Comparison of ENCODE assay signal across 24 cellular contexts in the genomic region with DNA sequence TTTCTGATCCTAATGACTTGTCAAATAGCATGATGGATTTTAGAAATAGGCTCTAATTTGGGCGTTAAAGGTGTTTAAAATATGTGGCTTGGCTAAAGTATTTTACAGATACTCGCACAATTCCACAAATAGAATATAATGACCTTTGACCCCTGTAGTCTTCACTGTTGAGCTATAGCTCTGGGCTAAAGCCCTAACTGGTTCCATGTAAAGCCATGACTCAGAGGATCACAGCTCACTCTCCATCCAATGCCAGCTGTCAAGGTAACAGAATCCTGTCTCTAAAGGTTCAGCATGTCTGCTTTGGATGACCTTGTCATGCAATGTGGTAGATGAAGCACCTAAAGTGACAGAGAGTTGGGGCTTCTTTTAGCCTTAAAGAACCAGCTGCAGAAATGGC. TPM values are rescaled to one million over a fixed set of nuclear protein-coding genes. Genes with fewer than 3 reads are reported as not detected.
DNase-seq lines count a peak whose midpoint lies in the region; ATAC-seq, FAIRE-seq and TF ChIP-seq lines count a peak whose summit lies in the region.
"Had no signal": no experiment of that assay in that cellular context is flagged by ENCODE, and none has a peak within 500 bp of the region (broad histone marks: within the 10 kb centered on the region; RNA-seq: fewer than 3 reads in every experiment).

No MANE protein-coding gene starts in this region.

- ATAC-seq in HepG2 (peak; percentile 74), right lobe of liver (no peak), GM12878 (no peak), mucosa of descending colon (peak; percentile 42), HG03025 (IDR thresholded peaks at IDR 0.05; ENCODE audit: low FRiP score, unreplicated experiment) (no peak)
- ATAC-seq: A549 had no signal

- FAIRE-seq in HepG2 (lab: Jason Lieb, UNC) = no peak
- no peak for FAIRE-seq in GM12878 (lab: Jason Lieb, UNC)
- FAIRE-seq: A549, HTR-8/SVneo, RCC 7860 had no signal

- BruUV-seq in HepG2 (replicated peaks; lab: Mats Ljungman, UMichigan) = no TSS peak
- BruUV-seq in GM12878 (replicated peaks; lab: Mats Ljungman, UMichigan) = no TSS peak
- BruUV-seq in Calu3 (replicated peaks; lab: Mats Ljungman, UMichigan) = no TSS peak

- H2AFZ ChIP-seq in HepG2 (ENCODE audit: low read length) = no peak overlapping the region
- H2AFZ ChIP-seq in GM12878 (ENCODE audit: control insufficient read depth, low read depth, low read length) = no peak overlapping the region

- no peaks in the 10 kb centered on the region for H3K36me3 Mint-ChIP-seq in Calu3 (ENCODE audit: insufficient read depth, unreplicated experiment)
- H3K36me3 Mint-ChIP-seq: CD14-positive monocyte had no signal

- POLR2A ChIA-PET in HepG2 (lab: Yijun Ruan, JAX) (no interaction called here), GM12878 (lab: Charles Lee) (interaction anchor here (0.5 to 1.2 kb wide), 3 partner anchors 9 to 1125 kb away, joined by 3 to 7 read pairs (median 4); no protein-coding TSS in a partner anchor)

- H3K9ac ChIP-seq in HepG2 (ENCODE audit: insufficient read depth, low read depth, low read length) (no peak overlapping the region), GM12878 (ENCODE audit: control insufficient read depth, insufficient read depth, low read length) (no peak overlapping the region)

- H3K27me3 ChIP-seq in HepG2 (ENCODE audit: control insufficient read depth in 1 of 2, insufficient read depth in 2 of 2, low read length in 2 of 2) = no peaks in the 10 kb centered on the region
- H3K27me3 ChIP-seq in right lobe of liver = no peaks in the 10 kb centered on the region
- H3K27me3 ChIP-seq in GM12878 (replicated peaks in 1 of 2; ENCODE audit: control insufficient read depth in 2 of 2, insufficient read depth in 2 of 2, low read length in 1 of 2) = no peaks in the 10 kb centered on the region; a peak in 1 of 4 replicates
- H3K27me3 ChIP-seq: MG63 had no signal

- no peaks in the 10 kb centered on the region for H4K20me1 ChIP-seq in HepG2 (ENCODE audit: insufficient read depth, low read length)
- no peaks in the 10 kb centered on the region for H4K20me1 ChIP-seq in GM12878 (ENCODE audit: control insufficient read depth, insufficient read depth)

- no peak for TF ChIP-seq POLR2A in HepG2 (IDR thresholded peaks at IDR 0.05; ENCODE audit: insufficient read depth in 1 of 2, low read depth in 2 of 2, low read length in 2 of 2)
- no peak for TF ChIP-seq POLR2A in right lobe of liver (IDR thresholded peaks at IDR 0.05)
- no peak for TF ChIP-seq POLR2A in GM12878 (IDR thresholded peaks at IDR 0.05; ENCODE audit: low read depth, low read length)

- H3K36me3 ChIP-seq in HepG2 (replicated peaks in 1 of 2; ENCODE audit: control insufficient read depth in 1 of 2, insufficient read depth in 2 of 2, low read length in 2 of 2) (no peaks in the 10 kb centered on the region), right lobe of liver (no peaks in the 10 kb centered on the region), GM12878 (ENCODE audit: control insufficient read depth in 2 of 2, insufficient read depth in 2 of 2, low read length in 1 of 2) (no peaks in the 10 kb centered on the region), mucosa of descending colon (ENCODE audit: low read depth) (no peaks in the 10 kb centered on the region)
- H3K36me3 ChIP-seq: MG63 had no signal

- 17% methylated on average over 2 of the region's 2 CpGs for WGBS in HepG2 (ENCODE audit: low lambda C conversion rate)
- WGBS in right lobe of liver (ENCODE audit: insufficient coverage, low coverage, low lambda C conversion rate, missing lambda C conversion rate) = 80% methylated on average over 2 of the region's 2 CpGs
- WGBS in GM12878 (ENCODE audit: insufficient coverage, insufficient replicate concordance, low lambda C conversion rate, missing lambda C conversion rate) = 68% methylated on average over 2 of the region's 2 CpGs

- CTCF ChIA-PET in HepG2 (lab: Yijun Ruan, JAX; ENCODE audit: low intra/inter-chr PET ratio, low total read pairs) = no interaction called here
- CTCF ChIA-PET in GM12878 (lab: Yijun Ruan, JAX) = interaction anchor here (0.6 to 5.6 kb wide), 8 partner anchors 9 to 703 kb away, joined by 3 to 23 read pairs (median 6); a partner anchor contains a TSS
- CTCF ChIA-PET in Calu3 (lab: Charles Lee) = interaction anchor here (0.7 kb wide), 3 partner anchors 42 to 580 kb away, joined by 3 to 7 read pairs (median 4); a partner anchor contains a TSS

- DNase-seq in HepG2 (ENCODE audit: low spot score) (no peak), right lobe of liver (no peak), GM12878 (ENCODE audit: low read depth, low spot score) (no peak), mucosa of descending colon (no peak), Calu3 (no peak)
- DNase-seq in activated naive CD4-positive, alpha-beta T cell treated with anti-CD3 and anti-CD28 coated beads, Interleukin-2, amount 50 U/mL, for 16 hours = no peak
- DNase-seq: GOT3, HCEC 1CT, IMR-90, MG63, NCI-H1436, NCI-H1930, NCI-H345, NCI-H526, OCI-M1, Right ventricle myocardium superior had no signal

- RAD21 ChIA-PET in GM12878 (lab: Charles Lee; ENCODE audit: unreplicated experiment) = interaction anchor here (0.9 to 1.4 kb wide), 3 partner anchors 19 to 671 kb away, joined by 3 to 6 read pairs (median 3); no protein-coding TSS in a partner anchor

- no peaks in the 10 kb centered on the region for H3K9me3 ChIP-seq in HepG2 (ENCODE audit: low read length)
- H3K9me3 ChIP-seq in right lobe of liver = no peaks in the 10 kb centered on the region
- H3K9me3 ChIP-seq in GM12878 (replicated peaks; ENCODE audit: control insufficient read depth, insufficient read depth, low read length) = peaks cover 2% of the 10 kb centered on the region; the same call in 1 of the 3 replicates
- no peaks in the 10 kb centered on the region for H3K9me3 ChIP-seq in mucosa of descending colon
- H3K9me3 ChIP-seq: A549, MG63 had no signal

- TF ChIP-seq EP300 in HepG2 (IDR thresholded peaks at IDR 0.05; ENCODE audit: low read depth in 2 of 2, low read length in 2 of 2) (no peak), HepG2 (CRISPR knock-in tag; IDR thresholded peaks at IDR 0.05; ENCODE audit: borderline replicate concordance) (no peak), GM12878 (IDR thresholded peaks at IDR 0.05; ENCODE audit: borderline replicate concordance in 1 of 2, control insufficient read depth in 1 of 2, low read depth in 2 of 2, low read length in 2 of 2) (no peak)

- H3K4me1 ChIP-seq in HepG2 (ENCODE audit: insufficient read depth, low read length) (peaks cover 14% of the 10 kb centered on the region), right lobe of liver (no peaks in the 10 kb centered on the region), GM12878 (ENCODE audit: control insufficient read depth, insufficient read depth, low read length) (peaks cover 6% of the 10 kb centered on the region; the same call in 1 of the 2 replicates), mucosa of descending colon (ENCODE audit: low read depth) (no peaks in the 10 kb centered on the region)
- H3K4me1 ChIP-seq: A549 had no signal

- in situ Hi-C loops in HepG2 (cut with HindIII; ENCODE audit: extremely low pct_ligation_motif_present, low pct_unique_long_range_greater_than_20kb) (no loop called here), GM12878 (cut with MboI) (no loop called here)

- no peak for TF ChIP-seq RAD21 in HepG2 (CRISPR knock-in tag; IDR thresholded peaks at IDR 0.05)
- TF ChIP-seq RAD21 in GM12878 (IDR thresholded peaks at IDR 0.05; ENCODE audit: insufficient read depth, low read depth, low read length) = no peak

- no peaks in the 10 kb centered on the region for H3K27me3 Mint-ChIP-seq in Calu3 (ENCODE audit: unreplicated experiment)
- H3K27me3 Mint-ChIP-seq: B cell had no signal

- H3K4me1 Mint-ChIP-seq in Calu3 (ENCODE audit: low read depth, unreplicated experiment) = peaks cover 13% of the 10 kb centered on the region

- H3K4me3 ChIP-seq in HepG2 (replicated peaks in 1 of 3; ENCODE audit: insufficient read depth in 1 of 3, low read depth in 2 of 3, low read length in 3 of 3) (no peak overlapping the region), right lobe of liver (no peak overlapping the region), GM12878 (no peak overlapping the region), mucosa of descending colon (no peak overlapping the region)
- H3K4me3 ChIP-seq: A549, MG63 had no signal

- SMC1A ChIA-PET in GM12878 (lab: Charles Lee; ENCODE audit: uncharacterized antibody, unreplicated experiment) = interaction anchor here (0.8 to 5.2 kb wide), 5 partner anchors 9 to 607 kb away, joined by 3 to 23 read pairs (median 3); no protein-coding TSS in a partner anchor

- H3K4me3 Mint-ChIP-seq in Calu3 (ENCODE audit: low read depth, unreplicated experiment) = no peak overlapping the region
- H3K4me3 Mint-ChIP-seq: B cell; CD14-positive monocyte; T-helper 1 cell treated with Interleukin-12 subunit alpha and Interleukin-12 subunit beta and Interleukin-4 antibody, amounts not matched to agents 30 μg/mL and 1 μg/mL, for 36 hours had no signal

- intact Hi-C loops in HepG2 (cut with micrococcal nuclease; ENCODE audit: unreplicated experiment) (no loop called here), right lobe of liver (cut with DNase I) (no loop called here), GM12878 (cut with micrococcal nuclease; ENCODE audit: unreplicated experiment) (no loop called here), mucosa of descending colon (cut with DNase I, micrococcal nuclease) (no loop called here), Calu3 (cut with micrococcal nuclease; ENCODE audit: unreplicated experiment) (no loop called here)

- no peak for TF ChIP-seq CTCF in HepG2 (CRISPR knock-in tag; IDR thresholded peaks at IDR 0.05)
- TF ChIP-seq CTCF in right lobe of liver (IDR thresholded peaks at IDR 0.05) = no peak
- TF ChIP-seq CTCF in GM12878 (IDR thresholded peaks at IDR 0.05 in 2 of 3, conservative IDR thresholded peaks at IDR 0.05 in 1 of 3; ENCODE audit: control insufficient read depth in 2 of 3, extremely low read depth in 1 of 3, insufficient read depth in 1 of 3, low read depth in 3 of 3, low read length in 3 of 3) = no peak
- no peak for TF ChIP-seq CTCF in mucosa of descending colon (IDR thresholded peaks at IDR 0.05)
- TF ChIP-seq CTCF in Calu3 (IDR thresholded peaks at IDR 0.05; ENCODE audit: unreplicated experiment) = no peak

- no peaks in the 10 kb centered on the region for H3K79me2 ChIP-seq in HepG2 (ENCODE audit: insufficient read depth, low read length)
- H3K79me2 ChIP-seq in GM12878 (ENCODE audit: control insufficient read depth, insufficient read depth, low read length) = no peaks in the 10 kb centered on the region

- no peaks in the 10 kb centered on the region for H3K9me3 Mint-ChIP-seq in Calu3 (ENCODE audit: low read depth, unreplicated experiment)
- H3K9me3 Mint-ChIP-seq: T-helper 1 cell treated with Interleukin-12 subunit alpha and Interleukin-12 subunit beta and Interleukin-4 antibody, amounts not matched to agents 30 μg/mL and 1 μg/mL, for 36 hours had no signal

- no peak overlapping the region for H3K4me2 ChIP-seq in HepG2 (ENCODE audit: low read depth, low read length)
- H3K4me2 ChIP-seq in GM12878 (ENCODE audit: control insufficient read depth, insufficient read depth) = no peak overlapping the region
- H3K4me2 ChIP-seq: A549 had no signal

- no peak overlapping the region for H3K27ac Mint-ChIP-seq in Calu3 (ENCODE audit: unreplicated experiment)
- H3K27ac Mint-ChIP-seq: B cell; T-helper 1 cell treated with Interleukin-12 subunit alpha and Interleukin-12 subunit beta and Interleukin-4 antibody, amounts not matched to agents 30 μg/mL and 1 μg/mL, for 36 hours had no signal

- H3K27ac ChIP-seq in HepG2 (ENCODE audit: extremely low read length, insufficient read depth, low read length) (no peak overlapping the region), right lobe of liver (no peak overlapping the region), GM12878 (ENCODE audit: control insufficient read depth, insufficient read depth) (no peak overlapping the region)
- H3K27ac ChIP-seq: A549 had no signal

RNA-seq across cellular contexts. Expression of a gene that starts 42.5 kb away (rescaled TPM):
- total RNA-seq in HepG2 (2016; rRNA removed; fragmentation: Illumina TruSeq; extraction: Trizol) (not detected in 2 replicates), right lobe of liver (under 1 TPM in 4 of 6 experiments, not detected in 2; 0.16 to 0.68 (median 0.39) TPM), GM12878 (2014; rRNA removed) (82.7 and 109 TPM in 2 replicates), GM12878 (2014; rRNA removed; fragmentation: Illumina TruSeq; extraction: Trizol) (107 and 109 TPM in 2 replicates), GM12878 (2021) (50.4 and 52.8 TPM in 2 replicates), mucosa of descending colon (under 1 TPM; 0.17 to 0.46 (median 0.25) TPM), Calu3 (2022) (not detected in 2 replicates)
- not detected in 2 replicates for total RNA-seq in HepG2 (2016; cell fraction: cytosol; rRNA removed; fragmentation: Illumina TruSeq; extraction: Trizol; ENCODE audit: low read depth)
- not detected in 2 replicates for total RNA-seq in HepG2 (2016; cell fraction: insoluble cytoplasmic fraction; rRNA removed; fragmentation: Illumina TruSeq; extraction: Trizol)
- not detected in 2 replicates for total RNA-seq in HepG2 (2016; cell fraction: membrane; rRNA removed; fragmentation: Illumina TruSeq; extraction: Trizol)
- not detected in 2 replicates for total RNA-seq in HepG2 (2016; cell fraction: nucleus; rRNA removed; fragmentation: Illumina TruSeq; extraction: Trizol)
- polyA plus RNA-seq in HepG2 (2011; rRNA removed) (not detected in 2 replicates), GM12878 (2011; rRNA removed) (149 and 243 TPM in 2 replicates), GM12878 (2014; fragmentation: Illumina TruSeq; extraction: Trizol) (118 and 166 TPM in 2 replicates), GM12878 (2014; fragmentation: Nextera tagmentation; extraction: Ambion mirVana) (10 to 100 TPM; 31.5 to 41.8 TPM), GM12878 (2014; rRNA removed) (65.8 and 79.3 TPM in 2 replicates), GM12878 (2016; fragmentation: Nextera tagmentation; extraction: Ambion mirVana) (10 to 100 TPM; 45.9 to 47.1 TPM)
- not detected in 2 replicates for polyA plus RNA-seq in HepG2 (2011; cell fraction: cytosol; rRNA removed)
- polyA plus RNA-seq in HepG2 (2011; cell fraction: nucleus; rRNA removed) = 0.03 TPM in 1 of 2 replicates, not detected in the other
- polyA plus RNA-seq in HepG2 (2012) = not detected in 2 replicates
- not detected in 2 replicates for polyA plus RNA-seq in HepG2 (2016; cell fraction: cytosol; fragmentation: Illumina TruSeq; extraction: Trizol; ENCODE audit: low read depth)
- not detected in 2 replicates for polyA plus RNA-seq in HepG2 (2016; cell fraction: insoluble cytoplasmic fraction; fragmentation: Illumina TruSeq; extraction: Trizol; ENCODE audit: low read depth)
- polyA plus RNA-seq in HepG2 (2016; cell fraction: membrane; fragmentation: Illumina TruSeq; extraction: Trizol; ENCODE audit: low read depth) = not detected in 2 replicates
- polyA plus RNA-seq in HepG2 (2016; cell fraction: nucleus; fragmentation: Illumina TruSeq; extraction: Trizol; ENCODE audit: insufficient read depth, low read depth) = not detected in 2 replicates
- not detected in 2 replicates for polyA minus RNA-seq in HepG2 (2011; rRNA and poly(A)+ RNA removed; ENCODE audit: low replicate concordance)
- not detected in 2 replicates for polyA minus RNA-seq in HepG2 (2011; cell fraction: cytosol; rRNA and poly(A)+ RNA removed)
- polyA minus RNA-seq in HepG2 (2011; cell fraction: nucleus; rRNA and poly(A)+ RNA removed) = not detected in 2 replicates
- total RNA-seq in GM12878 (2013; cell fraction: nucleolus; rRNA removed) = 307 and 331 TPM in 2 replicates
- 37.6 TPM for polyA plus RNA-seq in GM12878 (2011; ENCODE audit: low read depth)
- 53.5 and 61.0 TPM in 2 replicates for polyA plus RNA-seq in GM12878 (2011; cell fraction: cytosol; rRNA removed)
- 75.6 and 82.5 TPM in 2 replicates for polyA plus RNA-seq in GM12878 (2011; cell fraction: nucleus; rRNA removed)
- polyA plus RNA-seq in GM12878 (2012) = 49.5 and 69.6 TPM in 2 replicates
- 80.6 and 111 TPM in 2 replicates for polyA minus RNA-seq in GM12878 (2011; rRNA and poly(A)+ RNA removed)
- 23.4 and 28.1 TPM in 2 replicates for polyA minus RNA-seq in GM12878 (2011; cell fraction: cytosol; rRNA and poly(A)+ RNA removed)
- polyA minus RNA-seq in GM12878 (2011; cell fraction: nucleus; rRNA and poly(A)+ RNA removed) = 39.7 and 47.2 TPM in 2 replicates
- total RNA-seq: G401, IMR-90, Right ventricle myocardium superior had no signal
- polyA plus RNA-seq: IMR-90 had no signal

Comparison
In these comparisons a context has a peak if more than half of its experiments do, and no peak if none do; other contexts are left out.
1. ATAC-seq: peak in HepG2 (single experiment) and mucosa of descending colon (single experiment); none in right lobe of liver (0 of 4), GM12878 (single experiment) and HG03025 (single experiment).
2. RNA of a gene that starts 42.5 kb away (total RNA-seq): 50.4 to 331 TPM in GM12878; 0.16 to 0.68 TPM in right lobe of liver, 0.17 to 0.46 TPM in mucosa of descending colon, not detected in Calu3 and not detected in HepG2; every median in the first group is over 10 times any median in the second.